ENCODE assay signal across 22 cellular contexts in genomic region chr14:82694820-82695219, GRCh38.
DNase-seq lines count a peak whose midpoint lies in the region; ATAC-seq, FAIRE-seq and TF ChIP-seq lines count a peak whose summit lies in the region.
"Had no signal": no experiment of that assay in that cellular context is flagged by ENCODE, and none has a peak within 500 bp of the region (broad histone marks: within the 10 kb centered on the region; RNA-seq: fewer than 3 reads in every experiment).

No MANE protein-coding gene starts in this region.

- H3K36me3 ChIP-seq in bronchial epithelial cell (ENCODE audit: control insufficient read depth, insufficient read depth, low read length) = no peaks in the 10 kb centered on the region

- DNase-seq in NCI-H748 (lab: John Stamatoyannopoulos, UW; ENCODE audit: unreplicated experiment) = peak; percentile 14
- no peak for DNase-seq in NCI-H748 treated with DMSO at 0.1 percent for 48 hours (lab: John Stamatoyannopoulos, UW)
- peak; percentile 46 for DNase-seq in bronchial epithelial cell (ENCODE audit: low read depth)
- DNase-seq in foreskin keratinocyte = peak; percentile 25 to 34
- no peak for DNase-seq in NCI-H2227 (lab: John Stamatoyannopoulos, UW; ENCODE audit: unreplicated experiment)
- no peak for DNase-seq in NCI-H1436 (lab: John Stamatoyannopoulos, UW)
- DNase-seq in Kasumi-1 (lab: John Stamatoyannopoulos, UW) = no peak
- DNase-seq: AML-193; Caco-2; CD4-positive, alpha-beta T cell; HFFc6; IMR-90 had no signal

- H3K27me3 ChIP-seq in bronchial epithelial cell (ENCODE audit: control insufficient read depth, insufficient read depth, low read length) = no peaks in the 10 kb centered on the region
- H3K27me3 ChIP-seq in foreskin keratinocyte = no peaks in the 10 kb centered on the region

- no peak for FAIRE-seq in bronchial epithelial cell (lab: Jason Lieb, UNC)
- FAIRE-seq: A549, GM12891, GM19239, H54, HTR-8/SVneo had no signal

- H3K4me3 ChIP-seq in bronchial epithelial cell (ENCODE audit: low read depth, low read length) = no peak overlapping the region
- H3K4me3 ChIP-seq: A549, GM23338 had no signal

- no peak for ATAC-seq in foreskin keratinocyte
- ATAC-seq in HG03159 (IDR thresholded peaks at IDR 0.05; ENCODE audit: unreplicated experiment) = no peak
- ATAC-seq: A549, GM23338, HCT116 had no signal

- H3K27ac ChIP-seq in foreskin keratinocyte = no peak overlapping the region
- H3K27ac ChIP-seq: 22Rv1, A549, C4-2B had no signal

- no peaks in the 10 kb centered on the region for H3K4me1 ChIP-seq in foreskin keratinocyte
- H3K4me1 ChIP-seq: A549, Caco-2 had no signal

- TF ChIP-seq CTCF in bronchial epithelial cell (IDR thresholded peaks at IDR 0.05; ENCODE audit: insufficient read depth, low read length, severe bottlenecking) = no peak
- no peak for TF ChIP-seq CTCF in foreskin keratinocyte (conservative IDR thresholded peaks at IDR 0.05)

Comparison
In these comparisons a context has a peak if more than half of its experiments do, and no peak if none do; other contexts are left out.
1. DNase-seq: peak in NCI-H748 (single experiment), bronchial epithelial cell (single experiment) and foreskin keratinocyte (2 of 2); none in NCI-H748 treated with DMSO at 0.1 percent for 48 hours (single experiment), NCI-H2227 (single experiment), NCI-H1436 (single experiment) and Kasumi-1 (0 of 2).